In genomic region chr21:46014828-46015227, GRCh38 we compare ENCODE assay signal across 2 cellular contexts.
TF ChIP-seq lines count a peak whose summit lies in the region.

No MANE protein-coding gene starts in this region.

TF ChIP-seq in HEK293, 187 proteins besides CTCF, POLR2A, EP300 and RAD21:
- TF ChIP-seq ZNF529 (tag by site-specific recombination; IDR thresholded peaks at IDR 0.05; ENCODE audit: insufficient replicate concordance) (peak; percentile 96), KLF7 (tag by site-specific recombination; IDR thresholded peaks at IDR 0.05; ENCODE audit: borderline replicate concordance) (no peak)

TF ChIP-seq in IMR-90, 13 proteins besides CTCF, POLR2A, EP300 and RAD21:
- TF ChIP-seq, protein P1, sequence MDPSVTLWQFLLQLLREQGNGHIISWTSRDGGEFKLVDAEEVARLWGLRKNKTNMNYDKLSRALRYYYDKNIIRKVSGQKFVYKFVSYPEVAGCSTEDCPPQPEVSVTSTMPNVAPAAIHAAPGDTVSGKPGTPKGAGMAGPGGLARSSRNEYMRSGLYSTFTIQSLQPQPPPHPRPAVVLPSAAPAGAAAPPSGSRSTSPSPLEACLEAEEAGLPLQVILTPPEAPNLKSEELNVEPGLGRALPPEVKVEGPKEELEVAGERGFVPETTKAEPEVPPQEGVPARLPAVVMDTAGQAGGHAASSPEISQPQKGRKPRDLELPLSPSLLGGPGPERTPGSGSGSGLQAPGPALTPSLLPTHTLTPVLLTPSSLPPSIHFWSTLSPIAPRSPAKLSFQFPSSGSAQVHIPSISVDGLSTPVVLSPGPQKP (IDR thresholded peaks at IDR 0.05; ENCODE audit: borderline replicate concordance, low read depth, low read length): no peak
- no peak for TF ChIP-seq USF2 (IDR thresholded peaks at IDR 0.05; ENCODE audit: low read depth, low read length)
- no peak for TF ChIP-seq BHLHE40 (IDR thresholded peaks at IDR 0.05; ENCODE audit: low read depth, low read length)
- TF ChIP-seq RCOR1 (IDR thresholded peaks at IDR 0.05; ENCODE audit: insufficient replicate concordance, low read length): no peak
- TF ChIP-seq MAZ (IDR thresholded peaks at IDR 0.05; ENCODE audit: borderline replicate concordance, low read depth, low read length): no peak
- TF ChIP-seq NFE2L2 (IDR thresholded peaks at IDR 0.05; ENCODE audit: low read depth, low read length): no peak
- no peak for TF ChIP-seq MAFK (IDR thresholded peaks at IDR 0.05; ENCODE audit: low read depth, low read length)
- no peak for TF ChIP-seq RFX5 (IDR thresholded peaks at IDR 0.05; ENCODE audit: low read depth, low read length)
